ENCODE assay signal across 13 cellular contexts in the genomic region with DNA sequence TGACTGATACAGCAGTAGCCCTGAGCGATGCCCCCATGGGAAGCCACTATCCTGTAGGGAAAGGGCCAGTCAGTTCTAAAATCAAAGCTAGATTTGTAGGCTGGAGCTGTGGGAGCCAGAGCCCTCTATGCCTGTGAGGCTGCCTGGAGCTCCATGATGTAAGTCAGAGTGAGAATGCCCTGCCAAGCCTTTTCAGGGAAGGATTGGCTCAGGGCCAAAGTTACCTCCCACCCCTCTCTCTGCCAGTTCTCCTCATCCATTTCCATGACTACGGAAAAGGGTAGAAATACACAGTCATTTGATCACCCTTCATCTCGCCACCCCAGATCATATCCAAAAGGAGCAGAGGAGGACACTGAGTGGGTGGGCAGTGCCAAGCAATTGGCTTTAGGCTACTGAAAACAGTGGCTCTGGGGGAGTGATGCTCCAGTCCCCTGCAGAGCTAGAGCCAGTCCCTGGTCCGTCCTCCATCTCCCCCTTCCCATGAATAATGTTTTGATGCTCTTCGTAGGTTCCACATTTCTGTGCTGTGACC.
"Had no signal": no experiment of that assay in that cellular context is flagged by ENCODE, and none has a peak within 500 bp of the region (broad histone marks: within the 10 kb centered on the region; RNA-seq: fewer than 3 reads in every experiment).

No MANE protein-coding gene starts in this region.

- DNase-seq: activated CD4-positive, alpha-beta memory T cell treated with anti-CD3 and anti-CD28 coated beads, Interleukin-2, amount 10 ng/mL, durations not matched to agents 7 days and 5 days; activated CD4-positive, alpha-beta T cell treated with anti-CD3 and anti-CD28 coated beads for 36 hours; activated gamma-delta T cell treated with Interleukin-2 at 50 U/mL for 16 hours; activated naive CD8-positive, alpha-beta T cell treated with anti-CD3 and anti-CD28 coated beads, Interleukin-2, amount 10 ng/mL, durations not matched to agents 7 days and 5 days; activated T-cell treated with anti-CD3 and anti-CD28 coated beads, Interleukin-2, amount 50 U/mL, for 72 hours; esophagus squamous epithelium; foreskin fibroblast; right cardiac atrium; thyroid gland; WERI-Rb-1 had no signal

- H3K27me3 ChIP-seq: thyroid gland had no signal

- H3K4me3 ChIP-seq: breast epithelium, esophagus squamous epithelium, thyroid gland had no signal

- ATAC-seq: activated CD4-positive, alpha-beta T cell treated with anti-CD3 and anti-CD28 coated beads for 36 hours; activated T-cell treated with anti-CD3 and anti-CD28 coated beads, Interleukin-2, amount 50 U/mL, for 72 hours; natural killer cell treated with Interleukin-12 subunit alpha and Interleukin-12 subunit beta and Interleukin-15 and Interleukin-18, amount 100 ng/mL, for 72 hours; right cardiac atrium; stimulated activated effector memory CD8-positive, alpha-beta T cell treated with anti-CD3 and anti-CD28 coated beads, Interleukin-12 subunit alpha, Interleukin-12 subunit beta, amount 100 ng/mL, for 72 hours had no signal

- H3K4me1 ChIP-seq: breast epithelium, esophagus squamous epithelium, thyroid gland had no signal

- H3K27ac ChIP-seq: breast epithelium, esophagus squamous epithelium, thyroid gland, WERI-Rb-1 had no signal

- H3K9me3 ChIP-seq: breast epithelium, esophagus squamous epithelium, thyroid gland had no signal

- H3K36me3 ChIP-seq: breast epithelium, esophagus squamous epithelium, thyroid gland, WERI-Rb-1 had no signal
